ENCODE assay signal across 29 cellular contexts in the genomic region with DNA sequence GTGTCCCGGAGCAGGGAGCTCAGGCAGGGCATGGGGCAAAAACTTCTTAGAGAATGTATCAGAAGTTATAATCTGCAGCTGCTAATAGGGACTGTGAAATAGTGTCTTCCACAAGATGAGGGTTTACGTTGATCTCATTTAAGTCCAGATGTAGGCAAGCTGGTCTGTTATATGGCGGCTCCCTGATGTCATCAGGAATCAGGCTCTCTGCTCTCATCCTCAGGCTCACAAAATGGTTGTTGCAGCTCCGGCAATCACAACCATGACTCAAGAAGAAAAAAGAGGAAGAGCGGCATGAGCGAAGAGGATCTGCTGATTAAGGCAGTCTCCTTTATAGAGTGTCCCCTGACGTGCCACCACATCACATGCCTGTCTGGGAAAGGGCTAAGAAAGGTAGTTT.
"Had no signal": no experiment of that assay in that cellular context is flagged by ENCODE, and none has a peak within 500 bp of the region (broad histone marks: within the 10 kb centered on the region; RNA-seq: fewer than 3 reads in every experiment).

No MANE protein-coding gene starts in this region.

- H3K4me1 Mint-ChIP-seq: activated naive CD4-positive, alpha-beta T cell treated with anti-CD3 and anti-CD28 coated beads, Interleukin-2, amount 50 U/mL, for 24 hours had no signal

- H3K9ac ChIP-seq: KMS-11, SK-N-SH had no signal

- H3K27me3 ChIP-seq: body of pancreas, SJSA1 had no signal

- H3K4me3 Mint-ChIP-seq: activated CD4-positive, alpha-beta T cell treated with anti-CD3 and anti-CD28 coated beads, Interleukin-2, amount 10 ng/mL, durations not matched to agents 24 days and 14 days; activated CD8-positive, alpha-beta T cell treated with anti-CD3 and anti-CD28 coated beads for 36 hours; activated naive CD4-positive, alpha-beta T cell treated with anti-CD3 and anti-CD28 coated beads, Interleukin-2, amount 50 U/mL, for 24 hours; activated naive CD8-positive, alpha-beta T cell treated with anti-CD3 and anti-CD28 coated beads, Interleukin-2, amount 10 ng/mL, durations not matched to agents 7 days and 5 days; activated T-cell treated with anti-CD3 and anti-CD28 coated beads, Interleukin-2, amount 50 U/mL, for 24 hours; T-helper 1 cell treated with Interleukin-12 subunit alpha and Interleukin-12 subunit beta and Interleukin-4 antibody, amounts not matched to agents 30 μg/mL and 1 μg/mL, for 36 hours; T-helper 2 cell treated with Interferon-gamma antibody and Interleukin-4, amounts not matched to agents 5 μg/mL and 100 μg/mL, for 36 hours had no signal

- ATAC-seq: activated CD8-positive, alpha-beta T cell treated with anti-CD3 and anti-CD28 coated beads for 36 hours; body of pancreas; Panc1 had no signal

- H3K9me3 Mint-ChIP-seq: activated CD8-positive, alpha-beta T cell treated with anti-CD3 and anti-CD28 coated beads for 36 hours; activated naive CD4-positive, alpha-beta T cell treated with anti-CD3 and anti-CD28 coated beads, Interleukin-2, amount 50 U/mL, for 24 hours; activated naive CD8-positive, alpha-beta T cell treated with anti-CD3 and anti-CD28 coated beads, Interleukin-2, amount 10 ng/mL, durations not matched to agents 7 days and 5 days; activated T-cell treated with anti-CD3 and anti-CD28 coated beads, Interleukin-2, amount 50 U/mL, for 24 hours; activated T-helper 2 cell treated with anti-CD3 and anti-CD28 coated beads, Interferon-gamma antibody, Interleukin-2, Interleukin-4, amounts not matched to agents 10 μg/mL and 5 μg/mL and 100 μg/mL, durations not matched to agents 14 hours and 24 hours and 36 hours; T-helper 1 cell treated with Interleukin-12 subunit alpha and Interleukin-12 subunit beta and Interleukin-4 antibody, amounts not matched to agents 30 μg/mL and 1 μg/mL, for 36 hours; T-helper 2 cell treated with Interferon-gamma antibody and Interleukin-4, amounts not matched to agents 5 μg/mL and 100 μg/mL, for 36 hours had no signal

- H3K27me3 Mint-ChIP-seq: activated CD8-positive, alpha-beta T cell treated with anti-CD3 and anti-CD28 coated beads for 36 hours; activated naive CD4-positive, alpha-beta T cell treated with anti-CD3 and anti-CD28 coated beads, Interleukin-2, amount 50 U/mL, for 24 hours; activated T-cell treated with anti-CD3 and anti-CD28 coated beads, Interleukin-2, amount 50 U/mL, for 24 hours had no signal

- H3K4me1 ChIP-seq: SJSA1 had no signal

- H3K4me2 ChIP-seq: KMS-11, SK-N-SH had no signal

- H3K27ac Mint-ChIP-seq: activated CD4-positive, alpha-beta T cell treated with anti-CD3 and anti-CD28 coated beads, Interleukin-2, amount 10 ng/mL, durations not matched to agents 24 days and 14 days; activated CD8-positive, alpha-beta T cell treated with anti-CD3 and anti-CD28 coated beads for 36 hours; activated naive CD4-positive, alpha-beta T cell treated with anti-CD3 and anti-CD28 coated beads, Interleukin-2, amount 50 U/mL, for 24 hours; activated naive CD8-positive, alpha-beta T cell treated with anti-CD3 and anti-CD28 coated beads, Interleukin-2, amount 10 ng/mL, durations not matched to agents 7 days and 5 days; activated T-cell treated with anti-CD3 and anti-CD28 coated beads, Interleukin-2, amount 50 U/mL, for 24 hours; activated T-helper 2 cell treated with anti-CD3 and anti-CD28 coated beads, Interferon-gamma antibody, Interleukin-2, Interleukin-4, amounts not matched to agents 10 μg/mL and 5 μg/mL and 100 μg/mL, durations not matched to agents 14 hours and 24 hours and 36 hours; T-helper 2 cell treated with Interferon-gamma antibody and Interleukin-4, amounts not matched to agents 5 μg/mL and 100 μg/mL, for 36 hours had no signal

- H3K9me3 ChIP-seq: body of pancreas, SJSA1, SK-N-SH had no signal

- H3K36me3 ChIP-seq: SJSA1 had no signal

- H3K4me3 ChIP-seq: body of pancreas, SJSA1 had no signal

- H3K36me3 Mint-ChIP-seq: activated naive CD4-positive, alpha-beta T cell treated with anti-CD3 and anti-CD28 coated beads, Interleukin-2, amount 50 U/mL, for 24 hours; activated naive CD8-positive, alpha-beta T cell treated with anti-CD3 and anti-CD28 coated beads, Interleukin-2, amount 10 ng/mL, durations not matched to agents 7 days and 5 days had no signal

- DNase-seq: activated CD4-positive, alpha-beta T cell treated with anti-CD3 and anti-CD28 coated beads, Interleukin-2, amount 10 ng/mL, durations not matched to agents 24 days and 14 days; activated CD4-positive, alpha-beta T cell treated with anti-CD3 and anti-CD28 coated beads, Interleukin-2, amount 50 U/mL, for 4 hours; activated CD8-positive, alpha-beta T cell treated with anti-CD3 and anti-CD28 coated beads for 36 hours; activated gamma-delta T cell; activated naive CD4-positive, alpha-beta T cell treated with Interleukin-2 at 50 U/mL for 16 hours; activated naive CD8-positive, alpha-beta T cell treated with anti-CD3 and anti-CD28 coated beads, Interleukin-2, amount 10 ng/mL, durations not matched to agents 7 days and 5 days; activated T-cell treated with anti-CD3 and anti-CD28 coated beads, Interleukin-2, amount 50 U/mL, for 24 hours; amygdala; body of pancreas; caudate nucleus; NCI-H1105; NCI-H1417 treated with DMSO at 0.1 percent for 48 hours; NCI-H187 treated with DMSO at 0.1 percent for 48 hours; NCI-H2081; NCI-H2171 treated with DMSO at 0.1 percent for 48 hours; NCI-H2227 treated with DMSO at 0.1 percent for 48 hours; NCI-H446; NCI-H524; NCI-H69; NCI-H82; SHP77 treated with DMSO at 0.1 percent for 48 hours; SK-N-SH had no signal

- H3K27ac ChIP-seq: KMS-11, SJSA1 had no signal
